Comparison of ENCODE assay signal across 8 cellular contexts in genomic region chr6:158819977-158820632, GRCh38. TPM values are rescaled to one million over a fixed set of nuclear protein-coding genes. Genes with fewer than 3 reads are reported as not detected.
DNase-seq lines count a peak whose midpoint lies in the region; TF ChIP-seq lines count a peak whose summit lies in the region.

No MANE protein-coding gene starts in this region.

- no peak for TF ChIP-seq CTCF in esophagus squamous epithelium (IDR thresholded peaks at IDR 0.05)

- H3K9ac ChIP-seq in SK-N-MC (ENCODE audit: insufficient read length) = no peak overlapping the region

- DNase-seq in NCI-H2029 (lab: John Stamatoyannopoulos, UW) (peak; percentile 13), NCI-H2029 treated with DMSO at 0.1 percent for 48 hours (lab: John Stamatoyannopoulos, UW) (no peak), SK-N-MC (ENCODE audit: low read depth, low spot score) (no peak), esophagus squamous epithelium (lab: John Stamatoyannopoulos, UW) (no peak), H7 (no peak), HCEC 1CT (no peak), medulla oblongata (ENCODE audit: extremely low spot score) (no peak)

- H3K27ac ChIP-seq in SK-N-MC = peak overlapping the region; percentile 72
- peak overlapping the region; percentile 96 to 100 (median 99) for H3K27ac ChIP-seq in esophagus squamous epithelium
- H3K27ac ChIP-seq in skin epidermis = peak overlapping the region in 20 of 21 experiments; percentile 84 to 100 (median 96)

- peaks cover 10 to 42% (median 24%) of the 10 kb centered on the region in 3 donors for H3K4me1 ChIP-seq in esophagus squamous epithelium

- H3K9me3 ChIP-seq in SK-N-MC (ENCODE audit: low read depth, low read length) (no peaks in the 10 kb centered on the region), esophagus squamous epithelium (no peaks in the 10 kb centered on the region)

- intact Hi-C loops in esophagus squamous epithelium (cut with DNase I) = no loop called here

- H3K36me3 ChIP-seq in SK-N-MC (ENCODE audit: insufficient read depth, low read length) (peaks cover 9% of the 10 kb centered on the region), esophagus squamous epithelium (peaks cover 0 to 2% (median 0%) of the 10 kb centered on the region in 3 donors), H7 (replicated peaks; ENCODE audit: control insufficient read depth, insufficient read depth, low read length) (peaks cover 11% of the 10 kb centered on the region)

- TF ChIP-seq POLR2A in esophagus squamous epithelium (IDR thresholded peaks at IDR 0.05) = no peak

- no peaks in the 10 kb centered on the region for H3K27me3 ChIP-seq in esophagus squamous epithelium
- peaks cover 4% of the 10 kb centered on the region for H3K27me3 ChIP-seq in H7 (ENCODE audit: control insufficient read depth, insufficient read depth, low read length)

- H3K4me3 ChIP-seq in SK-N-MC (no peak overlapping the region), esophagus squamous epithelium (peak overlapping the region in 2 of 4 donors; percentile 76 to 97), skin epidermis (no peak overlapping the region), H7 (ENCODE audit: insufficient read depth, low read depth, low read length) (no peak overlapping the region)

- WGBS in esophagus squamous epithelium, 2 donors = 60 to 64% methylated on average over 6 of the region's 6 CpGs

RNA-seq across cellular contexts. Expression of gene EZR, which starts 0.9 kb away (rescaled TPM):
- total RNA-seq in esophagus squamous epithelium = 100 to 1,000 TPM; 208 to 339 (median 285) TPM
- total RNA-seq in H7 (2014; rRNA removed; shearing (Covaris generic)) = 203 and 216 TPM in 2 replicates
